ENCODE assay signal across 1 cellular context in the genomic region with DNA sequence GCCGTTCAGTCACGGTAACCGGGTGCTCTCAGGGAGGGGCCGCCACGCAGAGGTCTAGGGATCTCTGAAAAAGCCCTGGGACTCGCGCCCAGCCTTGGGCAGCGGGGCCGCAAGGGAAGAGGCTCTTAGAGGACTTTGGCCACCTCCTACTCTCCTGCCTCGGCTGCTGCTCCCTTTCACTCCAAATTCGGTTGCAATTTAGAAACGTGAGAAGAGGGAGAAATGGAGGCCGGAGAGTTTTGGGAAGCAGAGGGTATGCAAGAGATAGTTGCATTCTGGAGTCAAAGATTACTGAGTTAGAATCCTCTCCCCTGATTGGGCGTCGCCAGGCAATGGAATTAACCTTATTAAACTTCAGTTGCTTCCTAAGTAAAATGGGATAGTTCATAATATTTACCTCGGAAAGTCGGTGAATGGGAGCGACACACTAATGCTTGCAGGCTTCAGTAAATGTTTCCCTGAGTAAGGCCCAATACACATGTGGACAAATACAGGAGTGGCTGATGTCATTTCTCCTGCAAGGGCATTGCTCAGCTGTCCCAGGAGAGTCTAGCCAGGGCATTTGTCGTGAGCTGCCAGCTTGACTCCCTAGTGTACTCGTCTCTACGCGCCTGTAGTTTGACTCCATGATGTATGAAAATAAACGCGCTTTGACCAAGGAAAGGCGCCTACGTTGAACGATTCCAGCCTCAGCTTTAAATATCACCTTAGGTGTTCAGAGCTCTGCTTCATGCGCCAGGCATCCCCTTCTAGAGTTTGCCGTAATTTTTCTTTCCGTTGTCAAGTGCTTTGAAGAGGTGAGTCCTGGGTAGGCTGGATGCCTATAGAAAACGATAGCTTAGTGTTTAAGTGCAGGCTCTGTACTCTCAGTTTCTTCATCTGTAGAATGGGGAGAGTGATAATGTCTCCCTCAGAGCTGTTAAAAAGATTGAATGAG.
A peak's percentile ranks its signal among the peaks of the same experiment; 100 is the strongest.
TF ChIP-seq lines count a peak whose summit lies in the region.

No MANE protein-coding gene starts in this region.

TF ChIP-seq in HEK293, 187 proteins besides CTCF, POLR2A, EP300 and RAD21 (continued from another document):
- TF ChIP-seq, protein P1, sequence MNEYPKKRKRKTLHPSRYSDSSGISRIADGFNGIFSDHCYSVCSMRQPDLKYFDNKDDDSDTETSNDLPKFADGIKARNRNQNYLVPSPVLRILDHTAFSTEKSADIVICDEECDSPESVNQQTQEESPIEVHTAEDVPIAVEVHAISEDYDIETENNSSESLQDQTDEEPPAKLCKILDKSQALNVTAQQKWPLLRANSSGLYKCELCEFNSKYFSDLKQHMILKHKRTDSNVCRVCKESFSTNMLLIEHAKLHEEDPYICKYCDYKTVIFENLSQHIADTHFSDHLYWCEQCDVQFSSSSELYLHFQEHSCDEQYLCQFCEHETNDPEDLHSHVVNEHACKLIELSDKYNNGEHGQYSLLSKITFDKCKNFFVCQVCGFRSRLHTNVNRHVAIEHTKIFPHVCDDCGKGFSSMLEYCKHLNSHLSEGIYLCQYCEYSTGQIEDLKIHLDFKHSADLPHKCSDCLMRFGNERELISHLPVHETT (tag by site-specific recombination; IDR thresholded peaks at IDR 0.05) = no peak
- 0 out of 2 replicates have a peak, but pooled peaks have one; percentile 16 for TF ChIP-seq ZNF398 (tag by site-specific recombination; IDR thresholded peaks at IDR 0.05)
- TF ChIP-seq PRDM1 (tag by site-specific recombination; IDR thresholded peaks at IDR 0.05) = peak; percentile 75
- no peak for TF ChIP-seq HOXA7 (CRISPR knock-in tag; IDR thresholded peaks at IDR 0.05; ENCODE audit: borderline replicate concordance)
- no peak for TF ChIP-seq ZNF280C (tag by site-specific recombination; IDR thresholded peaks at IDR 0.05)
- TF ChIP-seq ZBTB48 (tag by site-specific recombination; IDR thresholded peaks at IDR 0.05) = peak; percentile 97
- TF ChIP-seq ZNF660 (tag by site-specific recombination; IDR thresholded peaks at IDR 0.05) = 0 out of 2 replicates have a peak, but pooled peaks have one; percentile 42
- TF ChIP-seq ZNF664 (tag by site-specific recombination; IDR thresholded peaks at IDR 0.05) = no peak
- no peak for TF ChIP-seq OVOL3 (tag by site-specific recombination; IDR thresholded peaks at IDR 0.05)
- 0 out of 2 replicates have a peak, but pooled peaks have one; percentile 6 for TF ChIP-seq ZNF629 (tag by site-specific recombination; IDR thresholded peaks at IDR 0.05)
- peak; percentile 37; the same call in 1 of the 2 replicates for TF ChIP-seq IKZF3 (tag by site-specific recombination; IDR thresholded peaks at IDR 0.05)
- peak; percentile 75 for TF ChIP-seq ZNF335 (tag by site-specific recombination; conservative IDR thresholded peaks at IDR 0.05)
- TF ChIP-seq ZBTB26 (tag by site-specific recombination; optimal IDR thresholded peaks at IDR 0.05) = no peak
- TF ChIP-seq GFI1B (tag by site-specific recombination; IDR thresholded peaks at IDR 0.05) = 0 out of 2 replicates have a peak, but pooled peaks have one; percentile 8
- TF ChIP-seq ZNF114 (tag by site-specific recombination; IDR thresholded peaks at IDR 0.05) = no peak
